Comparison of ENCODE assay signal across 16 cellular contexts in genomic region chr15:41001524-41001923, GRCh38. TPM values are rescaled to one million over a fixed set of nuclear protein-coding genes. Genes with fewer than 3 reads are reported as not detected.
DNase-seq lines count a peak whose midpoint lies in the region; ATAC-seq and TF ChIP-seq lines count a peak whose summit lies in the region.
"Had no signal": no experiment of that assay in that cellular context is flagged by ENCODE, and none has a peak within 500 bp of the region (broad histone marks: within the 10 kb centered on the region; RNA-seq: fewer than 3 reads in every experiment).

No MANE protein-coding gene starts in this region.

- TF ChIP-seq POLR2A in prostate gland (IDR thresholded peaks at IDR 0.05), result no peak

- TF ChIP-seq CTCF in prostate gland (IDR thresholded peaks at IDR 0.05), result no peak
- TF ChIP-seq CTCF in GM10248 (IDR thresholded peaks at IDR 0.05; ENCODE audit: control extremely low read depth, extremely low read depth, low read depth, missing control alignments), result no peak

- CTCF ChIA-PET in GM10248 (lab: Yijun Ruan, JAX), result interaction anchor here (1.0 kb wide), 1 partner anchor 95 kb away, joined by 3 read pairs; no protein-coding TSS in a partner anchor
- CTCF ChIA-PET in CD8-positive, alpha-beta memory T cell (lab: Charles Lee), result no interaction called here

- H3K9me3 ChIP-seq in prostate gland, result no peaks in the 10 kb centered on the region
- no peaks in the 10 kb centered on the region for H3K9me3 ChIP-seq in CD8-positive, alpha-beta memory T cell (ENCODE audit: low read length)
- H3K9me3 ChIP-seq: testis had no signal

- peak; percentile 40 for DNase-seq in ELR (ENCODE audit: low read depth)
- DNase-seq in SW480 (ENCODE audit: low spot score), result peak; percentile 21
- DNase-seq in iris pigment epithelial cell (ENCODE audit: low read depth), result peak; percentile 36
- DNase-seq in prostate gland (ENCODE audit: low spot score), result peak; percentile 24
- DNase-seq in GM10248 (ENCODE audit: extremely low spot score), result no peak
- DNase-seq in CD8-positive, alpha-beta memory T cell, result no peak
- DNase-seq in central memory CD4-positive, alpha-beta T cell, result no peak
- DNase-seq: activated CD8-positive, alpha-beta T cell treated with anti-CD3 and anti-CD28 coated beads for 36 hours; amniotic stem cell; hypothalamus; left ventricle myocardium superior; stimulated activated CD4-positive, alpha-beta T cell treated with anti-CD3 and anti-CD28 coated beads, Interleukin-2, amount 100 ng/mL, for 24 hours; testis had no signal

- 40% methylated on average over 3 of the region's 3 CpGs for WGBS in prostate gland

- ATAC-seq in GM21367 (IDR thresholded peaks at IDR 0.05; ENCODE audit: unreplicated experiment), result no peak
- ATAC-seq: activated CD8-positive, alpha-beta T cell treated with anti-CD3 and anti-CD28 coated beads for 36 hours; left ventricle myocardium superior; natural killer cell treated with Interleukin-12 subunit alpha and Interleukin-12 subunit beta and Interleukin-15 and Interleukin-18, amount 100 ng/mL, for 72 hours had no signal

- H3K4me1 ChIP-seq in prostate gland (replicated peaks), result no peaks in the 10 kb centered on the region
- no peaks in the 10 kb centered on the region for H3K4me1 ChIP-seq in CD8-positive, alpha-beta memory T cell (ENCODE audit: insufficient read depth, low read length)
- H3K4me1 ChIP-seq: testis had no signal

- no peaks in the 10 kb centered on the region for H3K27me3 ChIP-seq in prostate gland (replicated peaks; ENCODE audit: insufficient read depth)
- H3K27me3 ChIP-seq in CD8-positive, alpha-beta memory T cell (ENCODE audit: insufficient read depth, low read length, poor library complexity, severe bottlenecking), result no peaks in the 10 kb centered on the region
- H3K27me3 ChIP-seq: testis had no signal

- H3K36me3 Mint-ChIP-seq in CD8-positive, alpha-beta memory T cell, result peaks cover 0 to 69% (median 17%) of the 10 kb centered on the region in 3 donors

- no peak overlapping the region for H3K4me3 ChIP-seq in prostate gland
- no peak overlapping the region for H3K4me3 ChIP-seq in CD8-positive, alpha-beta memory T cell (ENCODE audit: low read length)
- H3K4me3 ChIP-seq: coronary artery, testis had no signal

- POLR2A ChIA-PET in GM10248 (lab: Yijun Ruan, JAX), result no interaction called here
- POLR2A ChIA-PET in CD8-positive, alpha-beta memory T cell (lab: Charles Lee), result interaction anchor here (0.5 kb wide), 1 partner anchor 218 kb away, joined by 3 read pairs; no protein-coding TSS in a partner anchor

- no peaks in the 10 kb centered on the region for H3K27me3 Mint-ChIP-seq in CD8-positive, alpha-beta memory T cell
- H3K27me3 Mint-ChIP-seq: activated CD8-positive, alpha-beta T cell treated with anti-CD3 and anti-CD28 coated beads for 36 hours; natural killer cell treated with Interleukin-12 subunit alpha and Interleukin-12 subunit beta and Interleukin-15 and Interleukin-18, amount 100 ng/mL, for 72 hours had no signal

- no peak overlapping the region for H3K4me3 Mint-ChIP-seq in CD8-positive, alpha-beta memory T cell
- H3K4me3 Mint-ChIP-seq: activated CD8-positive, alpha-beta T cell treated with anti-CD3 and anti-CD28 coated beads for 36 hours; natural killer cell treated with Interleukin-12 subunit alpha and Interleukin-12 subunit beta and Interleukin-15 and Interleukin-18, amount 100 ng/mL, for 72 hours had no signal

- H3K9me3 Mint-ChIP-seq in CD8-positive, alpha-beta memory T cell, result no peaks in the 10 kb centered on the region
- H3K9me3 Mint-ChIP-seq: activated CD8-positive, alpha-beta T cell treated with anti-CD3 and anti-CD28 coated beads for 36 hours; natural killer cell treated with Interleukin-12 subunit alpha and Interleukin-12 subunit beta and Interleukin-15 and Interleukin-18, amount 100 ng/mL, for 72 hours had no signal

- H3K36me3 ChIP-seq in prostate gland, result peaks cover 0 to 3% of the 10 kb centered on the region in 2 donors
- peaks cover 16% of the 10 kb centered on the region for H3K36me3 ChIP-seq in CD8-positive, alpha-beta memory T cell (ENCODE audit: insufficient read depth, low read length)

- H3K27ac ChIP-seq in prostate gland, result peak overlapping the region in 1 of 2 donors; percentile 44
- H3K27ac ChIP-seq in CD8-positive, alpha-beta memory T cell (ENCODE audit: low read depth, low read length), result no peak overlapping the region
- H3K27ac ChIP-seq: testis had no signal

- no peaks in the 10 kb centered on the region for H3K4me1 Mint-ChIP-seq in CD8-positive, alpha-beta memory T cell

- peak overlapping the region in 3 of 8 donors; percentile 10 to 66 (median 29) for H3K27ac Mint-ChIP-seq in CD8-positive, alpha-beta memory T cell
- H3K27ac Mint-ChIP-seq: activated CD8-positive, alpha-beta T cell treated with anti-CD3 and anti-CD28 coated beads for 36 hours; natural killer cell treated with Interleukin-12 subunit alpha and Interleukin-12 subunit beta and Interleukin-15 and Interleukin-18, amount 100 ng/mL, for 72 hours had no signal

- intact Hi-C loops in prostate gland (cut with DNase I), result no loop called here

RNA-seq across cellular contexts. Expression of gene CHAC1, which starts 48.3 kb away (rescaled TPM):
- 1 to 10 TPM in 1 of 2 donors, under 1 TPM in 1; 0.18 to 2.7 TPM for total RNA-seq in prostate gland
- total RNA-seq in CD8-positive, alpha-beta memory T cell, result 10 to 100 TPM; 15.1 to 16.7 TPM
- polyA plus RNA-seq in CD8-positive, alpha-beta memory T cell, result not detected

Comparison
In these comparisons a context has a peak if more than half of its experiments do, and no peak if none do; other contexts are left out.
1. DNase-seq: peak in ELR (single experiment), SW480 (single experiment), iris pigment epithelial cell (single experiment) and prostate gland (single experiment); none in GM10248 (single experiment), CD8-positive, alpha-beta memory T cell (0 of 5) and central memory CD4-positive, alpha-beta T cell (single experiment).
2. RNA of gene CHAC1, which starts 48.3 kb away (total RNA-seq): 15.1 to 16.7 TPM in CD8-positive, alpha-beta memory T cell; 0.18 to 2.7 TPM in prostate gland; every median in the first group is over 4 times any median in the second.